1 cellular context compared by ENCODE assay signal in genomic region chr18:7273301-7273911, GRCh38.
TF ChIP-seq lines count a peak whose summit lies in the region.

No MANE protein-coding gene starts in this region.

TF ChIP-seq in SK-N-SH treated with all-trans-retinoic acid at 6 μM for 48 hours, 23 proteins besides CTCF, POLR2A, EP300 and RAD21 (continued from another document):
- TF ChIP-seq TSHZ2 (CRISPR knock-in tag; IDR thresholded peaks at IDR 0.05) (no peak), ZNF565 (CRISPR knock-in tag; conservative IDR thresholded peaks at IDR 0.05; ENCODE audit: low read depth) (no peak), CREB5 (CRISPR knock-in tag; IDR thresholded peaks at IDR 0.05; ENCODE audit: low read depth) (no peak), POU6F1 (CRISPR knock-in tag; IDR thresholded peaks at IDR 0.05; ENCODE audit: borderline replicate concordance, low read depth) (no peak), SNAI2 (CRISPR knock-in tag; IDR thresholded peaks at IDR 0.05) (no peak), ZNF70 (CRISPR knock-in tag; IDR thresholded peaks at IDR 0.05) (no peak)
